Comparison of ENCODE assay signal across 8 cellular contexts in genomic region chr12:49121047-49121696, GRCh38. TPM values are rescaled to one million over a fixed set of nuclear protein-coding genes. Genes with fewer than 3 reads are reported as not detected.
DNase-seq lines count a peak whose midpoint lies in the region; TF ChIP-seq lines count a peak whose summit lies in the region.

No MANE protein-coding gene starts in this region.

- DNase-seq in D341Med (ENCODE audit: low spot score) (peak; percentile 73), amniotic epithelial cell (ENCODE audit: low read depth) (peak; percentile 69), hepatic stellate cell (ENCODE audit: low spot score) (peak; percentile 77), smooth muscle cell (lab: John Stamatoyannopoulos, UW; ENCODE audit: unreplicated experiment) (no peak), NCI-H524 treated with DMSO at 0.1 percent for 48 hours (lab: John Stamatoyannopoulos, UW) (no peak), SIG-M5 treated with dmso at 0.1 percent for 504 hours (lab: John Stamatoyannopoulos, UW; ENCODE audit: unreplicated experiment) (no peak)
- no peak for DNase-seq in T-helper 2 cell treated with Interferon-gamma antibody and Interleukin-4, amounts not matched to agents 5 μg/mL and 100 μg/mL, for 36 hours (ENCODE audit: low spot score)

- H3K79me2 ChIP-seq in Loucy (ENCODE audit: insufficient read depth, low read length) (no peaks in the 10 kb centered on the region), smooth muscle cell (ENCODE audit: low read depth) (no peaks in the 10 kb centered on the region)

- peaks cover 4% of the 10 kb centered on the region for H3K36me3 Mint-ChIP-seq in T-helper 2 cell treated with Interferon-gamma antibody and Interleukin-4, amounts not matched to agents 5 μg/mL and 100 μg/mL, for 36 hours (ENCODE audit: low read depth)

- no peaks in the 10 kb centered on the region for H3K9me3 ChIP-seq in Loucy (ENCODE audit: insufficient read depth, low read depth, low read length)
- no peaks in the 10 kb centered on the region for H3K9me3 ChIP-seq in smooth muscle cell (replicated peaks; ENCODE audit: low read depth)

- no peaks in the 10 kb centered on the region for H3K9me3 Mint-ChIP-seq in T-helper 2 cell treated with Interferon-gamma antibody and Interleukin-4, amounts not matched to agents 5 μg/mL and 100 μg/mL, for 36 hours

- H3K27ac ChIP-seq in smooth muscle cell (ENCODE audit: low read depth): no peak overlapping the region

- no peaks in the 10 kb centered on the region for H3K27me3 Mint-ChIP-seq in T-helper 2 cell treated with Interferon-gamma antibody and Interleukin-4, amounts not matched to agents 5 μg/mL and 100 μg/mL, for 36 hours (ENCODE audit: low read depth)

- H3F3A ChIP-seq in Loucy (ENCODE audit: low read depth) (peaks cover 8% of the 10 kb centered on the region; the same call in 1 of the 2 replicates), smooth muscle cell (ENCODE audit: low read depth) (no peaks in the 10 kb centered on the region)

- no peak overlapping the region for H3K4me3 Mint-ChIP-seq in T-helper 2 cell treated with Interferon-gamma antibody and Interleukin-4, amounts not matched to agents 5 μg/mL and 100 μg/mL, for 36 hours

- no peaks in the 10 kb centered on the region for H3K9me2 ChIP-seq in Loucy (replicated peaks; ENCODE audit: low read depth, low read length)

- H3K9ac ChIP-seq in Loucy (ENCODE audit: low read depth, low read length, poor library complexity, severe bottlenecking): no peak overlapping the region
- no peak overlapping the region for H3K9ac ChIP-seq in smooth muscle cell (ENCODE audit: low read depth)

- H3K4me2 ChIP-seq in Loucy (ENCODE audit: low read depth, low read length, poor library complexity, severe bottlenecking) (no peak overlapping the region), smooth muscle cell (no peak overlapping the region)

- H3K27me3 ChIP-seq in Loucy (ENCODE audit: insufficient read depth, low read length, poor library complexity, severe bottlenecking) (no peaks in the 10 kb centered on the region), smooth muscle cell (ENCODE audit: low read depth) (no peaks in the 10 kb centered on the region)

- H2AFZ ChIP-seq in Loucy (ENCODE audit: low read length): no peak overlapping the region
- peak overlapping the region; percentile 24 for H2AFZ ChIP-seq in smooth muscle cell (ENCODE audit: low read depth)

- H3K27ac Mint-ChIP-seq in T-helper 2 cell treated with Interferon-gamma antibody and Interleukin-4, amounts not matched to agents 5 μg/mL and 100 μg/mL, for 36 hours: no peak overlapping the region

- H3K4me3 ChIP-seq in Loucy (ENCODE audit: low read length, poor library complexity, severe bottlenecking) (no peak overlapping the region), smooth muscle cell (no peak overlapping the region)

- no peaks in the 10 kb centered on the region for H3K4me1 ChIP-seq in Loucy (ENCODE audit: insufficient read depth, low read length, poor library complexity, severe bottlenecking)
- H3K4me1 ChIP-seq in smooth muscle cell (ENCODE audit: low read depth): no peaks in the 10 kb centered on the region

- H4K20me1 ChIP-seq in Loucy (ENCODE audit: insufficient read depth, low read length, poor library complexity, severe bottlenecking) (peaks cover 5% of the 10 kb centered on the region), smooth muscle cell (ENCODE audit: low read depth) (no peaks in the 10 kb centered on the region)

- no peaks in the 10 kb centered on the region for H3K4me1 Mint-ChIP-seq in T-helper 2 cell treated with Interferon-gamma antibody and Interleukin-4, amounts not matched to agents 5 μg/mL and 100 μg/mL, for 36 hours (ENCODE audit: low read depth)

- H3K36me3 ChIP-seq in Loucy (ENCODE audit: insufficient read depth, low read length): no peaks in the 10 kb centered on the region
- H3K36me3 ChIP-seq in smooth muscle cell (ENCODE audit: low read depth): no peaks in the 10 kb centered on the region

- WGBS in smooth muscle cell (ENCODE audit: low lambda C conversion rate): 32% methylated on average over 6 of the region's 6 CpGs

- peak; percentile 50 for TF ChIP-seq CTCF in Loucy (conservative IDR thresholded peaks at IDR 0.05; ENCODE audit: low read length)
- TF ChIP-seq CTCF in smooth muscle cell (IDR thresholded peaks at IDR 0.05; ENCODE audit: borderline replicate concordance, insufficient read depth, poor library complexity, severe bottlenecking): peak; percentile 47

RNA-seq across cellular contexts. Expression of gene TUBA1B, which starts 10.0 kb away (rescaled TPM):
- total RNA-seq in smooth muscle cell: 1,427 and 1,487 TPM in 2 replicates
- 1,057 and 1,405 TPM in 2 replicates for polyA plus RNA-seq in smooth muscle cell

RNA-seq across cellular contexts. Expression of gene LMBR1L, which starts 10.5 kb away (rescaled TPM):
- total RNA-seq in smooth muscle cell: 32.4 and 57.3 TPM in 2 replicates
- 49.5 and 61.8 TPM in 2 replicates for polyA plus RNA-seq in smooth muscle cell

RNA-seq across cellular contexts. Expression of gene DHH, which starts 26.6 kb away (rescaled TPM):
- 0.04 TPM in 1 of 2 replicates, not detected in the other for total RNA-seq in smooth muscle cell
- polyA plus RNA-seq in smooth muscle cell: not detected in 2 replicates

RNA-seq across cellular contexts. Expression of gene RHEBL1, which starts 51.4 kb away (rescaled TPM):
- total RNA-seq in smooth muscle cell: 0.76 and 1.3 TPM in 2 replicates
- 2.1 TPM in 2 replicates for polyA plus RNA-seq in smooth muscle cell

Comparison
In these comparisons a context has a peak if more than half of its experiments do, and no peak if none do; other contexts are left out.
1. DNase-seq: peak in D341Med (single experiment), amniotic epithelial cell (single experiment) and hepatic stellate cell (single experiment); none in smooth muscle cell (single experiment), NCI-H524 treated with DMSO at 0.1 percent for 48 hours (single experiment), T-helper 2 cell treated with Interferon-gamma antibody and Interleukin-4, amounts not matched to agents 5 μg/mL and 100 μg/mL, for 36 hours (single experiment) and SIG-M5 treated with dmso at 0.1 percent for 504 hours (single experiment).